ENCODE assay signal across 32 cellular contexts in genomic region chr11:104191124-104191523, GRCh38. TPM values are rescaled to one million over a fixed set of nuclear protein-coding genes. Genes with fewer than 3 reads are reported as not detected.
DNase-seq lines count a peak whose midpoint lies in the region; ATAC-seq and TF ChIP-seq lines count a peak whose summit lies in the region.
"Had no signal": no experiment of that assay in that cellular context is flagged by ENCODE, and none has a peak within 500 bp of the region (broad histone marks: within the 10 kb centered on the region; RNA-seq: fewer than 3 reads in every experiment).

No MANE protein-coding gene starts in this region.

- POLR2A ChIA-PET in SK-N-SH (lab: Yijun Ruan, JAX) = no interaction called here

- H3K79me2 ChIP-seq in SK-N-SH (ENCODE audit: insufficient read depth) = no peaks in the 10 kb centered on the region

- TF ChIP-seq CTCF in SK-N-SH (IDR thresholded peaks at IDR 0.05) = no peak

- TF ChIP-seq RAD21 in SK-N-SH (IDR thresholded peaks at IDR 0.05; ENCODE audit: low read length) = no peak

- no peak overlapping the region for H3K27ac Mint-ChIP-seq in activated naive CD8-positive, alpha-beta T cell treated with anti-CD3 and anti-CD28 coated beads, Interleukin-2, amount 50 U/mL, for 24 hours
- H3K27ac Mint-ChIP-seq: activated CD4-positive, alpha-beta T cell treated with anti-CD3 and anti-CD28 coated beads, Interleukin-2, amount 10 ng/mL, durations not matched to agents 24 days and 14 days; activated naive CD4-positive, alpha-beta T cell treated with anti-CD3 and anti-CD28 coated beads, Interleukin-2, amount 10 ng/mL, durations not matched to agents 7 days and 5 days; activated T-cell treated with anti-CD3 and anti-CD28 coated beads, Interleukin-2, amount 50 U/mL, for 72 hours; H9; neural progenitor cell; progenitor cell of endocrine pancreas; stimulated activated naive CD8-positive, alpha-beta T cell treated with anti-CD3 and anti-CD28 coated beads, Interleukin-15, amount 100 ng/mL, for 72 hours had no signal

- no peak overlapping the region for H3K9ac ChIP-seq in SK-N-SH
- H3K9ac ChIP-seq: neural progenitor cell had no signal

- DNase-seq in SK-N-SH (no peak), astrocyte of the hippocampus (ENCODE audit: low read depth, low spot score) (peak; percentile 36), fibroblast of the conjunctiva (ENCODE audit: low read depth) (peak; percentile 2), NCI-H2081 (lab: John Stamatoyannopoulos, UW) (no peak), erythroblast (lab: John Stamatoyannopoulos, UW) (no peak)
- DNase-seq in activated naive CD8-positive, alpha-beta T cell treated with anti-CD3 and anti-CD28 coated beads, Interleukin-2, amount 50 U/mL, for 24 hours = no peak
- DNase-seq: activated CD4-positive, alpha-beta T cell treated with anti-CD3 and anti-CD28 coated beads, Interleukin-2, amount 10 ng/mL, durations not matched to agents 24 days and 14 days; activated naive CD4-positive, alpha-beta T cell treated with anti-CD3 and anti-CD28 coated beads, Interleukin-2, amount 10 ng/mL, durations not matched to agents 7 days and 5 days; activated T-cell treated with anti-CD3 and anti-CD28 coated beads, Interleukin-2, amount 50 U/mL, for 72 hours; BE2C; cerebellar nuclear complex; glutamatergic neuron; H9; NCI-H1092 treated with DMSO at 0.1 percent for 48 hours; NCI-H2029; NCI-H226; NCI-H748 treated with DMSO at 0.1 percent for 48 hours; stimulated activated CD4-positive, alpha-beta T cell treated with anti-CD3 and anti-CD28 coated beads, Interleukin-15, amount 100 ng/mL, for 24 hours; stimulated activated naive CD8-positive, alpha-beta T cell treated with anti-CD3 and anti-CD28 coated beads, Interleukin-15, amount 100 ng/mL, for 72 hours; T-helper 9 cell; tibial artery; WERI-Rb-1 had no signal

- H3K9me3 ChIP-seq in SK-N-SH = no peaks in the 10 kb centered on the region
- H3K9me3 ChIP-seq: ascending aorta, BE2C, tibial artery had no signal

- ATAC-seq in SK-N-SH treated with all-trans-retinoic acid at 6 μM for 48 hours (peak; percentile 28; the same call in 2 of the 3 replicates), GM18858 (IDR thresholded peaks at IDR 0.05; ENCODE audit: unreplicated experiment) (no peak)
- ATAC-seq in activated naive CD8-positive, alpha-beta T cell treated with anti-CD3 and anti-CD28 coated beads, Interleukin-2, amount 50 U/mL, for 24 hours = no peak
- ATAC-seq: activated T-cell treated with anti-CD3 and anti-CD28 coated beads, Interleukin-2, amount 50 U/mL, for 72 hours; HepG2; sciatic nerve; stimulated activated naive CD8-positive, alpha-beta T cell treated with anti-CD3 and anti-CD28 coated beads, Interleukin-15, amount 100 ng/mL, for 72 hours had no signal

- no peak overlapping the region for H2AFZ ChIP-seq in SK-N-SH (ENCODE audit: low read depth)
- H2AFZ ChIP-seq: neural progenitor cell had no signal

- H3K36me3 ChIP-seq in SK-N-SH (replicated peaks in 1 of 2; ENCODE audit: control insufficient read depth in 1 of 2, insufficient read depth in 2 of 2, low read length in 1 of 2) = no peaks in the 10 kb centered on the region
- H3K36me3 ChIP-seq: ascending aorta, BE2C, neural progenitor cell, tibial artery, WERI-Rb-1 had no signal

- CTCF ChIA-PET in SK-N-SH (lab: Yijun Ruan, JAX) = no interaction called here

- no peaks in the 10 kb centered on the region for H3K27me3 ChIP-seq in SK-N-SH (ENCODE audit: insufficient read depth)
- H3K27me3 ChIP-seq: ascending aorta, BE2C, neural progenitor cell, tibial artery had no signal

- H3K9me2 ChIP-seq in SK-N-SH = no peaks in the 10 kb centered on the region

- TF ChIP-seq EP300 in SK-N-SH (IDR thresholded peaks at IDR 0.05; ENCODE audit: borderline replicate concordance in 1 of 2, low read depth in 1 of 2, low read length in 1 of 2) = no peak

- H3K27me3 Mint-ChIP-seq in activated naive CD8-positive, alpha-beta T cell treated with anti-CD3 and anti-CD28 coated beads, Interleukin-2, amount 50 U/mL, for 24 hours = no peaks in the 10 kb centered on the region
- H3K27me3 Mint-ChIP-seq: activated CD4-positive, alpha-beta T cell treated with anti-CD3 and anti-CD28 coated beads, Interleukin-2, amount 10 ng/mL, durations not matched to agents 24 days and 14 days; activated naive CD4-positive, alpha-beta T cell treated with anti-CD3 and anti-CD28 coated beads, Interleukin-2, amount 10 ng/mL, durations not matched to agents 7 days and 5 days; progenitor cell of endocrine pancreas; stimulated activated naive CD8-positive, alpha-beta T cell treated with anti-CD3 and anti-CD28 coated beads, Interleukin-15, amount 100 ng/mL, for 72 hours had no signal

- H4K20me1 ChIP-seq in SK-N-SH (ENCODE audit: insufficient read depth) = no peaks in the 10 kb centered on the region

- H3K4me3 Mint-ChIP-seq in activated naive CD8-positive, alpha-beta T cell treated with anti-CD3 and anti-CD28 coated beads, Interleukin-2, amount 50 U/mL, for 24 hours = no peak overlapping the region
- H3K4me3 Mint-ChIP-seq: activated CD4-positive, alpha-beta T cell treated with anti-CD3 and anti-CD28 coated beads, Interleukin-2, amount 10 ng/mL, durations not matched to agents 24 days and 14 days; activated naive CD4-positive, alpha-beta T cell treated with anti-CD3 and anti-CD28 coated beads, Interleukin-2, amount 10 ng/mL, durations not matched to agents 7 days and 5 days; activated T-cell treated with anti-CD3 and anti-CD28 coated beads, Interleukin-2, amount 50 U/mL, for 72 hours; H9; neural progenitor cell; stimulated activated naive CD8-positive, alpha-beta T cell treated with anti-CD3 and anti-CD28 coated beads, Interleukin-15, amount 100 ng/mL, for 72 hours had no signal

- H3K36me3 Mint-ChIP-seq in activated naive CD8-positive, alpha-beta T cell treated with anti-CD3 and anti-CD28 coated beads, Interleukin-2, amount 50 U/mL, for 24 hours (ENCODE audit: low read depth) = no peaks in the 10 kb centered on the region
- H3K36me3 Mint-ChIP-seq: activated naive CD4-positive, alpha-beta T cell treated with anti-CD3 and anti-CD28 coated beads, Interleukin-2, amount 10 ng/mL, durations not matched to agents 7 days and 5 days; neural progenitor cell had no signal

- no peaks in the 10 kb centered on the region for H3F3A ChIP-seq in SK-N-SH (replicated peaks; ENCODE audit: insufficient read depth)

- no peak for TF ChIP-seq POLR2A in erythroblast (IDR thresholded peaks at IDR 0.05; ENCODE audit: low read length)

- no peak overlapping the region for H3K27ac ChIP-seq in SK-N-SH (ENCODE audit: low read depth in 2 of 2, low read length in 1 of 2)
- H3K27ac ChIP-seq: 22Rv1, ascending aorta, epithelial cell of prostate, neural progenitor cell, tibial artery, WERI-Rb-1 had no signal

- no peaks in the 10 kb centered on the region for H3K9me3 Mint-ChIP-seq in activated naive CD8-positive, alpha-beta T cell treated with anti-CD3 and anti-CD28 coated beads, Interleukin-2, amount 50 U/mL, for 24 hours
- H3K9me3 Mint-ChIP-seq: activated CD4-positive, alpha-beta T cell treated with anti-CD3 and anti-CD28 coated beads, Interleukin-2, amount 10 ng/mL, durations not matched to agents 24 days and 14 days; activated naive CD4-positive, alpha-beta T cell treated with anti-CD3 and anti-CD28 coated beads, Interleukin-2, amount 10 ng/mL, durations not matched to agents 7 days and 5 days; activated T-cell treated with anti-CD3 and anti-CD28 coated beads, Interleukin-2, amount 50 U/mL, for 72 hours had no signal

- H3K4me1 Mint-ChIP-seq in activated naive CD8-positive, alpha-beta T cell treated with anti-CD3 and anti-CD28 coated beads, Interleukin-2, amount 50 U/mL, for 24 hours = no peaks in the 10 kb centered on the region
- H3K4me1 Mint-ChIP-seq: activated CD4-positive, alpha-beta T cell treated with anti-CD3 and anti-CD28 coated beads, Interleukin-2, amount 10 ng/mL, durations not matched to agents 24 days and 14 days; activated naive CD4-positive, alpha-beta T cell treated with anti-CD3 and anti-CD28 coated beads, Interleukin-2, amount 10 ng/mL, durations not matched to agents 7 days and 5 days; H9; neural progenitor cell; stimulated activated naive CD8-positive, alpha-beta T cell treated with anti-CD3 and anti-CD28 coated beads, Interleukin-15, amount 100 ng/mL, for 72 hours had no signal

- no peak overlapping the region for H3K4me2 ChIP-seq in SK-N-SH
- H3K4me2 ChIP-seq: neural progenitor cell had no signal

- no peaks in the 10 kb centered on the region for H3K4me1 ChIP-seq in SK-N-SH (ENCODE audit: control insufficient read depth in 1 of 2, insufficient read depth in 2 of 2, low read depth in 1 of 2, low read length in 1 of 2)
- H3K4me1 ChIP-seq: ascending aorta, BE2C, neural progenitor cell, tibial artery had no signal

- 78% methylated on average over 3 of the region's 3 CpGs for WGBS in SK-N-SH (ENCODE audit: low lambda C conversion rate)

- no peak overlapping the region for H3K4me3 ChIP-seq in SK-N-SH (ENCODE audit: low read depth in 2 of 2, low read length in 1 of 2)
- H3K4me3 ChIP-seq: ascending aorta, lung, neural progenitor cell, tibial artery had no signal

TF ChIP-seq in SK-N-SH treated with all-trans-retinoic acid at 6 μM for 48 hours, 23 proteins besides CTCF, POLR2A, EP300 and RAD21:
- TF ChIP-seq PPARA (CRISPR knock-in tag; IDR thresholded peaks at IDR 0.05; ENCODE audit: borderline replicate concordance) (no peak), ZFP3 (CRISPR knock-in tag; IDR thresholded peaks at IDR 0.05) (no peak), SNAI2 (CRISPR knock-in tag; IDR thresholded peaks at IDR 0.05) (no peak), TOX (CRISPR knock-in tag; IDR thresholded peaks at IDR 0.05; ENCODE audit: borderline replicate concordance) (no peak)

TF ChIP-seq in SK-N-SH, 30 proteins besides CTCF, POLR2A, EP300 and RAD21:
- no peak for TF ChIP-seq YY1 (IDR thresholded peaks at IDR 0.05; ENCODE audit: low read depth)

RNA-seq across cellular contexts. Expression of gene PDGFD, which starts 27.2 kb away (rescaled TPM):
- polyA plus RNA-seq in SK-N-SH (2012; rRNA removed) = 4.8 and 7.0 TPM in 2 replicates
- polyA plus RNA-seq in SK-N-SH (2012; cell fraction: cytosol; rRNA removed) = 8.2 and 9.4 TPM in 2 replicates
- 2.2 and 4.9 TPM in 2 replicates for polyA plus RNA-seq in SK-N-SH (2012; cell fraction: nucleus; rRNA removed)

Comparison
In these comparisons a context has a peak if more than half of its experiments do, and no peak if none do; other contexts are left out.
1. DNase-seq: peak in astrocyte of the hippocampus (single experiment) and fibroblast of the conjunctiva (single experiment); none in SK-N-SH (single experiment), NCI-H2081 (0 of 2), activated naive CD8-positive, alpha-beta T cell treated with anti-CD3 and anti-CD28 coated beads, Interleukin-2, amount 50 U/mL, for 24 hours (single experiment) and erythroblast (0 of 2).